ENCODE assay signal across 14 cellular contexts in the genomic region with DNA sequence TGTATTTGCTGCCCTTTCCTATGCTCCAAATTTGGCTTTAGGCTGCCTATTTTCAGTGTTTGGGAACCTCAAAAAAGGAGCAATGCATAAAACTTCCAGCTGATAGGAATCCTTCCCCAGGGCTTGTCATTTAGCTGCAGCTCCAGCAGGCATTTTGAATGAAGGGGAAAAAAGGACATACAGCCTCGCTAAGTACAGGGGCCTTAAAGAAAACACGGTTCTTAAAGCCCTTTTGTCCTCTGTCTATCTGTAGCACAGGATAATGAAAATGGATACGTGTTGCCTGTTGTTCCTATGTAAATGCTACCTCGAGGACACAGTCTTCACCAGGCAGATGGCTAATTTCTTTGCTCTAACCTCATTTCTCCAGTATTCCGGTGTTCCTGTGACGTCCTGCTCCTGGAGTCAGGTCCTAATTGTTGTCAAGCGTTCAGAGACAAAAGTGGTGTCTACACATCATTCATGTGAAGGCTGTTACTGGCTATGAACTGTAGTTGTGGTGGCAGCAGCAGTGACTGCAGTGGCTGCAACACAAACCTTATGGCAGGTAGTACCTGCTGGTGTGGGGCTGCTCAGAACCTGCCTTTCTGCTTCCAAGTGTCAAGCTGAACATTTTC.
"Had no signal": no experiment of that assay in that cellular context is flagged by ENCODE, and none has a peak within 500 bp of the region (broad histone marks: within the 10 kb centered on the region; RNA-seq: fewer than 3 reads in every experiment).

No MANE protein-coding gene starts in this region.

- H3K36me3 ChIP-seq: esophagus muscularis mucosa, pancreas, right atrium auricular region, vagina had no signal

- H3K36me3 Mint-ChIP-seq: activated naive CD4-positive, alpha-beta T cell treated with anti-CD3 and anti-CD28 coated beads, Interleukin-2, amount 50 U/mL, for 24 hours; natural killer cell treated with Interleukin-12 subunit alpha and Interleukin-12 subunit beta and Interleukin-15 and Interleukin-18, amount 100 ng/mL, for 72 hours had no signal

- H3K27me3 ChIP-seq: body of pancreas, esophagus muscularis mucosa, pancreas, right atrium auricular region, vagina had no signal

- H3K27ac Mint-ChIP-seq: activated naive CD4-positive, alpha-beta T cell treated with anti-CD3 and anti-CD28 coated beads, Interleukin-2, amount 50 U/mL, for 24 hours; natural killer cell treated with Interleukin-12 subunit alpha and Interleukin-12 subunit beta and Interleukin-15 and Interleukin-18, amount 100 ng/mL, for 72 hours; T-helper 17 cell had no signal

- DNase-seq: activated CD4-positive, alpha-beta T cell treated with anti-CD3 and anti-CD28 coated beads, Interleukin-2, amount 50 U/mL, for 4 hours; activated effector memory CD4-positive, alpha-beta T cell treated with Interleukin-2 at 50 U/mL for 16 hours; activated T-cell treated with anti-CD3 and anti-CD28 coated beads, Interleukin-2, amount 50 U/mL, for 1 hour; amniotic stem cell; body of pancreas; left colon; pancreas; small intestine; T-helper 17 cell had no signal

- H3K4me3 ChIP-seq: body of pancreas, esophagus muscularis mucosa, pancreas, right atrium auricular region, vagina had no signal

- H3K4me3 Mint-ChIP-seq: activated naive CD4-positive, alpha-beta T cell treated with anti-CD3 and anti-CD28 coated beads, Interleukin-2, amount 50 U/mL, for 24 hours; natural killer cell treated with Interleukin-12 subunit alpha and Interleukin-12 subunit beta and Interleukin-15 and Interleukin-18, amount 100 ng/mL, for 72 hours; T-helper 17 cell had no signal

- H3K27ac ChIP-seq: body of pancreas, pancreas, right atrium auricular region, vagina had no signal

- H3K27me3 Mint-ChIP-seq: activated naive CD4-positive, alpha-beta T cell treated with anti-CD3 and anti-CD28 coated beads, Interleukin-2, amount 50 U/mL, for 24 hours had no signal

- ATAC-seq: body of pancreas; left colon; natural killer cell treated with Interleukin-12 subunit alpha and Interleukin-12 subunit beta and Interleukin-15 and Interleukin-18, amount 100 ng/mL, for 72 hours; T-helper 17 cell had no signal

- H3K4me1 Mint-ChIP-seq: activated naive CD4-positive, alpha-beta T cell treated with anti-CD3 and anti-CD28 coated beads, Interleukin-2, amount 50 U/mL, for 24 hours; T-helper 17 cell had no signal

- H3K4me1 ChIP-seq: body of pancreas, esophagus muscularis mucosa, right atrium auricular region, vagina had no signal

- H3K9me3 ChIP-seq: body of pancreas, esophagus muscularis mucosa, pancreas, right atrium auricular region, vagina had no signal

- H3K9me3 Mint-ChIP-seq: activated naive CD4-positive, alpha-beta T cell treated with anti-CD3 and anti-CD28 coated beads, Interleukin-2, amount 50 U/mL, for 24 hours; natural killer cell treated with Interleukin-12 subunit alpha and Interleukin-12 subunit beta and Interleukin-15 and Interleukin-18, amount 100 ng/mL, for 72 hours had no signal
